Comparison of ENCODE assay signal across 1 cellular context in the genomic region with DNA sequence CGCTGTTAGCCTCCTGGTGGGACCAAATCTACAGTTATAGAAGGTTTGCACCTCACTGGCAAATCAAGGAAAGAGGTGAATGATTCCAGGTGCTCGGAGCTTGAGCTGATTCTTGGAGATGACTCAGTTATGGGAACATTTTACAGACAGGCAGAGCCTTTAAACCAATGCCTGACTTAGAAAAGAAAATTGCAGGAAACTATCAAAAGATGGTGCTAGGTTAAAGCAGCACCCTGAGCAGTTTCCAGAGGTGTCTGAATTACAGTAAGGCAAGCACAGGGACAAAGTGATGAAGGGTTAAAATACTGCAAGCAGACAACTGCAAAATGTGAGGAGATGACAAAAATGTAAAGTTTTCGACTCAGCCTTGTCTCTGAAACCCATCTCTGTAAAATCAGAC.
TF ChIP-seq lines count a peak whose summit lies in the region.

No MANE protein-coding gene starts in this region.

TF ChIP-seq in neural cell, 6 proteins besides CTCF, POLR2A, EP300 and RAD21 (continued from another document):
- no peak for TF ChIP-seq REST (IDR thresholded peaks at IDR 0.05; ENCODE audit: borderline replicate concordance)
- TF ChIP-seq TAF1 (IDR thresholded peaks at IDR 0.05; ENCODE audit: low read depth): no peak
- TF ChIP-seq MXI1 (conservative IDR thresholded peaks at IDR 0.05; ENCODE audit: poor library complexity, severe bottlenecking): no peak
